1 cellular context compared by ENCODE assay signal in genomic region chr14:70893842-70894237, GRCh38.
TF ChIP-seq lines count a peak whose summit lies in the region.

No MANE protein-coding gene starts in this region.

TF ChIP-seq in GM23338, 12 proteins besides CTCF, POLR2A, EP300 and RAD21 (continued from another document):
- TF ChIP-seq ZNF462 (CRISPR knock-in tag; IDR thresholded peaks at IDR 0.05) (no peak), EZH2 (IDR thresholded peaks at IDR 0.05; ENCODE audit: low read depth, unreplicated experiment) (no peak), CREB1 (CRISPR knock-in tag; IDR thresholded peaks at IDR 0.05; ENCODE audit: low read depth) (no peak), STAT1 (IDR thresholded peaks at IDR 0.05; ENCODE audit: unreplicated experiment) (no peak), JUNB (IDR thresholded peaks at IDR 0.05; ENCODE audit: unreplicated experiment) (no peak), ZNF331 (CRISPR knock-in tag; IDR thresholded peaks at IDR 0.05; ENCODE audit: low read depth) (no peak), POLR2AphosphoS5 (IDR thresholded peaks at IDR 0.05; ENCODE audit: low read depth) (no peak), ZNF114 (CRISPR knock-in tag; IDR thresholded peaks at IDR 0.05) (no peak), ETS1 (IDR thresholded peaks at IDR 0.05) (no peak)
TF ChIP-seq in GM23338: peak in this region for 0.
